18 cellular contexts compared by ENCODE assay signal in the genomic region with DNA sequence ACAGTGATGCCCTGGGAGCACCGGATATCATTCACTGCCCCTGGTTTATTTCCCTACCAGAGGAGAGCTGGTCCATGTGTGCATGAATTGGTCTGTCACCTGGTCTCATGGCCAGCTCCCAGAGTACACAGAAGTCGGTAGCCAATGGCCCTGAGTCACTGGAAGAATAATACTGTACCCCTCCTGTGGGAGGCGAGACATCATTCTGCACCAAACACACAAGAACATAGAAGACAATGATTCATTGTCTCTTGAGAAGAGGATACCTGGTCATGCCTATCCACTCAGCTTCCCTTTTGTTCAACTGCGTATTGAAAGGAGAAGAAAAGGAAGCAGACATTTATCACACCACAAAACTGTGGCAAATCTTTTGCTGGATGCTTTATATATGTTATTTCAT.
"Had no signal": no experiment of that assay in that cellular context is flagged by ENCODE, and none has a peak within 500 bp of the region (broad histone marks: within the 10 kb centered on the region; RNA-seq: fewer than 3 reads in every experiment).

No MANE protein-coding gene starts in this region.

- H3K4me3 Mint-ChIP-seq: activated CD4-positive, alpha-beta memory T cell treated with anti-CD3 and anti-CD28 coated beads for 36 hours; activated CD8-positive, alpha-beta memory T cell treated with anti-CD3 and anti-CD28 coated beads, Interleukin-2, amount 10 ng/mL, durations not matched to agents 7 days and 5 days; brain; natural killer cell; T-cell had no signal

- H3K36me3 Mint-ChIP-seq: activated CD4-positive, alpha-beta memory T cell treated with anti-CD3 and anti-CD28 coated beads for 36 hours; activated naive CD4-positive, alpha-beta T cell treated with anti-CD3 and anti-CD28 coated beads, Interleukin-2, amount 50 U/mL, for 72 hours; natural killer cell; T-cell had no signal

- H3K9me3 Mint-ChIP-seq: activated naive CD4-positive, alpha-beta T cell treated with anti-CD3 and anti-CD28 coated beads, Interleukin-2, amount 50 U/mL, for 72 hours; natural killer cell had no signal

- H3K4me1 Mint-ChIP-seq: activated CD8-positive, alpha-beta memory T cell treated with anti-CD3 and anti-CD28 coated beads, Interleukin-2, amount 10 ng/mL, durations not matched to agents 7 days and 5 days; natural killer cell had no signal

- H3K27me3 Mint-ChIP-seq: activated CD4-positive, alpha-beta memory T cell treated with anti-CD3 and anti-CD28 coated beads for 36 hours; activated CD8-positive, alpha-beta memory T cell treated with anti-CD3 and anti-CD28 coated beads, Interleukin-2, amount 10 ng/mL, durations not matched to agents 7 days and 5 days; T-cell had no signal

- ATAC-seq: activated CD8-positive, alpha-beta memory T cell treated with anti-CD3 and anti-CD28 coated beads, Interleukin-2, amount 10 ng/mL, durations not matched to agents 7 days and 5 days; activated naive CD4-positive, alpha-beta T cell treated with anti-CD3 and anti-CD28 coated beads, Interleukin-2, amount 50 U/mL, for 72 hours; left lobe of liver; mucosa of descending colon; natural killer cell; T-cell had no signal

- H3K27ac Mint-ChIP-seq: activated CD4-positive, alpha-beta memory T cell treated with anti-CD3 and anti-CD28 coated beads for 36 hours; activated CD8-positive, alpha-beta memory T cell treated with anti-CD3 and anti-CD28 coated beads, Interleukin-2, amount 10 ng/mL, durations not matched to agents 7 days and 5 days; activated naive CD4-positive, alpha-beta T cell treated with anti-CD3 and anti-CD28 coated beads, Interleukin-2, amount 50 U/mL, for 72 hours; natural killer cell; T-cell had no signal

- DNase-seq: activated CD4-positive, alpha-beta memory T cell treated with anti-CD3 and anti-CD28 coated beads for 36 hours; activated CD4-positive, alpha-beta T cell treated with anti-CD3 and anti-CD28 coated beads for 1 hour; activated CD8-positive, alpha-beta memory T cell treated with anti-CD3 and anti-CD28 coated beads, Interleukin-2, amount 10 ng/mL, durations not matched to agents 7 days and 5 days; activated T-cell treated with anti-CD3 and anti-CD28 coated beads, Interleukin-2, amount 50 U/mL, for 1 hour; cortex of kidney; effector memory CD4-positive, alpha-beta T cell; mucosa of descending colon; natural killer cell; retina; stimulated activated CD4-positive, alpha-beta T cell treated with anti-CD3 and anti-CD28 coated beads, Interleukin-12 subunit alpha, Interleukin-12 subunit beta, amount 100 ng/mL, for 4 hours; stimulated activated CD4-positive, alpha-beta T cell treated with anti-CD3 and anti-CD28 coated beads, Interleukin-2, amount 100 ng/mL, for 24 hours; stimulated activated naive CD4-positive, alpha-beta T cell; T-cell; T-helper 9 cell; tibial artery had no signal
